ENCODE assay signal across 10 cellular contexts in the genomic region with DNA sequence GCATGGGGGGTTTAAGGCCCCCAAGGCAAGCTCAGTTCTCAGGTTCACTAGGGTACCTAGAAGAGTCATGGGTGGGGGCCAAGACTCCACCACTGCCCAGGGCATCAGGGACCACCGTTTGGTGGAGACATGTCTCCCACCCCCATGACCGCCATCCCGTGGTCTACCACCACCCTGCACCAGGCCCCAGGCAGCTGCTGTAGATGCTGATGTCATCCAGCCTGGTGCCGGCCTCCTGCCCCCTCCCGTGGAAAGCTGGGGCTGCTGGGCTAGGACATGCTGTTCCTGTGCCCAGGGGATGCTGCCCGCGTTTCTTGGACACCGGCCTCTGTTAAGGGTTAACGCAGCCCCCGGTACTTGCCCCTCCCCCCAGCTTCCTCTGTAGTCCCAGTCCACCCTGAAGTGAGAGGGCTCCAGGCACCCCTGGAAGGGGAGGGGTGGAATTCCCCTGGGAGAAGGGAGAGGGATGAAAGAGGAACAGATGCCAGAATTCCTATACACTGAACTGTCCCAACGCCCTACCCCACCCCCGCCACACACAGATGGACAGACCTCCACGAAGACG. TPM values are rescaled to one million over a fixed set of nuclear protein-coding genes. Genes with fewer than 3 reads are reported as not detected.
DNase-seq lines count a peak whose midpoint lies in the region; TF ChIP-seq lines count a peak whose summit lies in the region.
"Had no signal": no experiment of that assay in that cellular context is flagged by ENCODE, and none has a peak within 500 bp of the region (broad histone marks: within the 10 kb centered on the region; RNA-seq: fewer than 3 reads in every experiment).

No MANE protein-coding gene starts in this region.

- H3K18ac ChIP-seq in mesendoderm (ENCODE audit: low read length), result no peak overlapping the region

- H3K27me3 ChIP-seq in A673 (replicated peaks; ENCODE audit: insufficient read depth, low read depth, low read length, poor library complexity) (no peaks in the 10 kb centered on the region), mesendoderm (ENCODE audit: insufficient read depth, low read length, poor library complexity) (no peaks in the 10 kb centered on the region)

- H3K4me3 Mint-ChIP-seq in activated CD4-positive, alpha-beta T cell treated with anti-CD3 and anti-CD28 coated beads, Interleukin-2, amount 10 ng/mL, durations not matched to agents 7 days and 5 days, result no peak overlapping the region
- H3K4me3 Mint-ChIP-seq: CD4-positive, CD25-positive, alpha-beta regulatory T cell had no signal

- no peak overlapping the region for H2BK15ac ChIP-seq in mesendoderm (replicated peaks; ENCODE audit: low read depth)

- no peak overlapping the region for H2BK120ac ChIP-seq in mesendoderm (ENCODE audit: low read depth, low read length)

- no peaks in the 10 kb centered on the region for H3K79me2 ChIP-seq in mesendoderm (ENCODE audit: control insufficient read depth, insufficient read depth, low read length)

- H4K5ac ChIP-seq in mesendoderm (ENCODE audit: low read length), result no peak overlapping the region

- no peaks in the 10 kb centered on the region for H3K79me1 ChIP-seq in mesendoderm (ENCODE audit: low read length)

- H4K8ac ChIP-seq in mesendoderm (ENCODE audit: low read depth, low read length), result no peak overlapping the region

- H3K4me1 Mint-ChIP-seq in activated CD4-positive, alpha-beta T cell treated with anti-CD3 and anti-CD28 coated beads, Interleukin-2, amount 10 ng/mL, durations not matched to agents 7 days and 5 days, result no peaks in the 10 kb centered on the region

- no TSS peak for BruUV-seq in A673 (replicated peaks; lab: Mats Ljungman, UMichigan)

- no peaks in the 10 kb centered on the region for H3K9me3 Mint-ChIP-seq in activated CD4-positive, alpha-beta T cell treated with anti-CD3 and anti-CD28 coated beads, Interleukin-2, amount 10 ng/mL, durations not matched to agents 7 days and 5 days
- H3K9me3 Mint-ChIP-seq: CD4-positive, CD25-positive, alpha-beta regulatory T cell had no signal

- H3K36me3 Mint-ChIP-seq in activated CD4-positive, alpha-beta T cell treated with anti-CD3 and anti-CD28 coated beads, Interleukin-2, amount 10 ng/mL, durations not matched to agents 7 days and 5 days (ENCODE audit: low read depth), result no peaks in the 10 kb centered on the region
- H3K36me3 Mint-ChIP-seq: CD4-positive, CD25-positive, alpha-beta regulatory T cell had no signal

- intact Hi-C loops in A673 (cut with micrococcal nuclease; ENCODE audit: unreplicated experiment), result loop anchor here (10.0 kb wide), 1 partner anchor 309 kb away; no protein-coding TSS in a partner anchor

- POLR2A ChIA-PET in A673 (lab: Charles Lee; ENCODE audit: low non-redundant PET), result no interaction called here
- POLR2A ChIA-PET in activated CD4-positive, alpha-beta T cell treated with anti-CD3 and anti-CD28 coated beads, Interleukin-2, amount 10 ng/mL, durations not matched to agents 7 days and 5 days (lab: Charles Lee), result no interaction called here

- H3K36me3 ChIP-seq in A673 (ENCODE audit: insufficient read depth, low read length, poor library complexity, severe bottlenecking), result no peaks in the 10 kb centered on the region
- no peaks in the 10 kb centered on the region for H3K36me3 ChIP-seq in mesendoderm (ENCODE audit: control insufficient read depth, insufficient read depth, low read length)

- no peak overlapping the region for H3K23ac ChIP-seq in mesendoderm (ENCODE audit: low read length)

- no peaks in the 10 kb centered on the region for H3K9me3 ChIP-seq in A673 (ENCODE audit: low read depth, low read length, poor library complexity, severe bottlenecking)

- H3K27ac ChIP-seq in A673 (ENCODE audit: low read depth, low read length, poor library complexity, severe bottlenecking) (no peak overlapping the region), mesendoderm (ENCODE audit: low read depth, low read length) (no peak overlapping the region)

- H3K4me1 ChIP-seq in A673 (ENCODE audit: insufficient read depth, low read length, poor library complexity, severe bottlenecking) (peaks cover 22% of the 10 kb centered on the region), mesendoderm (ENCODE audit: control insufficient read depth, low read depth, low read length) (peaks cover 8% of the 10 kb centered on the region)

- WGBS in mesendoderm (ENCODE audit: extremely low coverage, insufficient coverage, low lambda C conversion rate), result no CpG with 5 or more reads among the region's 14 CpGs

- H3K4me3 ChIP-seq in A673 (ENCODE audit: low read depth, low read length, poor library complexity, severe bottlenecking) (no peak overlapping the region), NB4 (ENCODE audit: low read depth, low read length) (no peak overlapping the region), epithelial cell of esophagus (ENCODE audit: low read length) (no peak overlapping the region), mesendoderm (ENCODE audit: low read length) (no peak overlapping the region)

- H3K27me3 Mint-ChIP-seq in activated CD4-positive, alpha-beta T cell treated with anti-CD3 and anti-CD28 coated beads, Interleukin-2, amount 10 ng/mL, durations not matched to agents 7 days and 5 days, result peaks cover 7% of the 10 kb centered on the region

- no peak overlapping the region for H3K27ac Mint-ChIP-seq in activated CD4-positive, alpha-beta T cell treated with anti-CD3 and anti-CD28 coated beads, Interleukin-2, amount 10 ng/mL, durations not matched to agents 7 days and 5 days

- H2BK5ac ChIP-seq in mesendoderm (ENCODE audit: low read length), result no peak overlapping the region

- peak; percentile 29 for DNase-seq in A673 (ENCODE audit: low spot score)
- peak; percentile 41 for DNase-seq in NB4 (ENCODE audit: low read depth)
- peak; percentile 36 for DNase-seq in epithelial cell of esophagus (ENCODE audit: low read depth)
- DNase-seq in mesendoderm, result peak; percentile 66
- no peak for DNase-seq in activated T-cell treated with anti-CD3 and anti-CD28 coated beads for 4 hours
- no peak for DNase-seq in dedifferentiated amniotic fluid mesenchymal stem cell (ENCODE audit: extremely low spot score)
- no peak for DNase-seq in NCI-H748 (lab: John Stamatoyannopoulos, UW; ENCODE audit: unreplicated experiment)
- no peak for DNase-seq in activated CD4-positive, alpha-beta T cell treated with anti-CD3 and anti-CD28 coated beads, Interleukin-2, amount 10 ng/mL, durations not matched to agents 7 days and 5 days
- DNase-seq: aorta; CD4-positive, CD25-positive, alpha-beta regulatory T cell had no signal

- H3K56ac ChIP-seq in mesendoderm (ENCODE audit: low read length), result peak overlapping the region; percentile 54

- no peak overlapping the region for H3K4me2 ChIP-seq in mesendoderm (ENCODE audit: low read length)

- TF ChIP-seq POLR2A in NB4 (IDR thresholded peaks at IDR 0.05; ENCODE audit: extremely low read depth, insufficient read length), result no peak

- peak overlapping the region; percentile 11 for H2AK5ac ChIP-seq in mesendoderm (ENCODE audit: low read length)

- no peak overlapping the region for H3K9ac ChIP-seq in mesendoderm (ENCODE audit: low read length)

- H3K4ac ChIP-seq in mesendoderm (ENCODE audit: low read depth, low read length), result no peak overlapping the region

- no peak for TF ChIP-seq CTCF in A673 (conservative IDR thresholded peaks at IDR 0.05; ENCODE audit: low read depth, low read length)
- TF ChIP-seq CTCF in NB4 (IDR thresholded peaks at IDR 0.05; ENCODE audit: low read depth, low read length), result no peak
- no peak for TF ChIP-seq CTCF in epithelial cell of esophagus (IDR thresholded peaks at IDR 0.05; ENCODE audit: insufficient read depth, low read depth, low read length, missing control alignments)

- CTCF ChIA-PET in A673 (lab: Charles Lee), result interaction anchor here (0.9 to 1.2 kb wide), 3 partner anchors 25 to 282 kb away, joined by 3 to 5 read pairs (median 3); no protein-coding TSS in a partner anchor
- CTCF ChIA-PET in activated CD4-positive, alpha-beta T cell treated with anti-CD3 and anti-CD28 coated beads, Interleukin-2, amount 10 ng/mL, durations not matched to agents 7 days and 5 days (lab: Charles Lee), result interaction anchor here (0.7 to 1.6 kb wide), 2 partner anchors 35 to 281 kb away, joined by 4 to 8 read pairs; partner anchors contain the start of gene UQCC2

RNA-seq across cellular contexts. Expression of gene IP6K3, which starts 0.6 kb away (rescaled TPM):
- total RNA-seq in A673 (2021), result not detected in 2 replicates
- polyA plus RNA-seq in mesendoderm (2013, experiment 1 of 2), result 0.01 TPM
- 0.04 TPM for polyA plus RNA-seq in mesendoderm (2013, experiment 2 of 2)
- not detected for total RNA-seq in activated CD4-positive, alpha-beta T cell treated with anti-CD3 and anti-CD28 coated beads, Interleukin-2, amount 10 ng/mL, durations not matched to agents 7 days and 5 days
- total RNA-seq: CD4-positive, CD25-positive, alpha-beta regulatory T cell had no signal
- polyA plus RNA-seq: CD4-positive, CD25-positive, alpha-beta regulatory T cell had no signal

RNA-seq across cellular contexts. Expression of gene UQCC2, which starts 34.6 kb away (rescaled TPM):
- total RNA-seq in A673 (2021), result 122 and 124 TPM in 2 replicates
- polyA plus RNA-seq in mesendoderm (2013, experiment 1 of 2), result 90.1 TPM
- polyA plus RNA-seq in mesendoderm (2013, experiment 2 of 2), result 91.4 TPM
- 10 to 100 TPM; 77.6 to 80.0 TPM for total RNA-seq in activated CD4-positive, alpha-beta T cell treated with anti-CD3 and anti-CD28 coated beads, Interleukin-2, amount 10 ng/mL, durations not matched to agents 7 days and 5 days

RNA-seq across cellular contexts. Expression of gene LEMD2, which starts 42.8 kb away (rescaled TPM):
- total RNA-seq in A673 (2021), result 75.8 and 76.0 TPM in 2 replicates
- polyA plus RNA-seq in mesendoderm (2013, experiment 1 of 2), result 23.7 TPM
- 22.2 TPM for polyA plus RNA-seq in mesendoderm (2013, experiment 2 of 2)
- 10 to 100 TPM; 73.1 to 74.1 TPM for total RNA-seq in activated CD4-positive, alpha-beta T cell treated with anti-CD3 and anti-CD28 coated beads, Interleukin-2, amount 10 ng/mL, durations not matched to agents 7 days and 5 days

RNA-seq across cellular contexts. Expression of gene MLN, which starts 57.7 kb away (rescaled TPM):
- not detected in 2 replicates for total RNA-seq in A673 (2021)
- not detected for polyA plus RNA-seq in mesendoderm (2013, experiment 1 of 2)
- not detected for polyA plus RNA-seq in mesendoderm (2013, experiment 2 of 2)
- total RNA-seq in activated CD4-positive, alpha-beta T cell treated with anti-CD3 and anti-CD28 coated beads, Interleukin-2, amount 10 ng/mL, durations not matched to agents 7 days and 5 days, result not detected
- total RNA-seq: aorta; CD4-positive, CD25-positive, alpha-beta regulatory T cell had no signal
- polyA plus RNA-seq: CD4-positive, CD25-positive, alpha-beta regulatory T cell had no signal

Comparison
In these comparisons a context has a peak if more than half of its experiments do, and no peak if none do; other contexts are left out.
1. DNase-seq: peak in A673 (single experiment), NB4 (single experiment), epithelial cell of esophagus (single experiment) and mesendoderm (single experiment); none in activated T-cell treated with anti-CD3 and anti-CD28 coated beads for 4 hours (single experiment), dedifferentiated amniotic fluid mesenchymal stem cell (single experiment), NCI-H748 (single experiment) and activated CD4-positive, alpha-beta T cell treated with anti-CD3 and anti-CD28 coated beads, Interleukin-2, amount 10 ng/mL, durations not matched to agents 7 days and 5 days (single experiment).